Comparison of ENCODE assay signal across 8 cellular contexts in genomic region chr1:231418741-231419107, GRCh38. TPM values are rescaled to one million over a fixed set of nuclear protein-coding genes. Genes with fewer than 3 reads are reported as not detected.
DNase-seq lines count a peak whose midpoint lies in the region; ATAC-seq, FAIRE-seq and TF ChIP-seq lines count a peak whose summit lies in the region.

No MANE protein-coding gene starts in this region.

- ATAC-seq in CD8-positive, alpha-beta T cell = no peak
- no peak for ATAC-seq in pancreas
- ATAC-seq in left lung = no peak
- no peak for ATAC-seq in GM18867 (IDR thresholded peaks at IDR 0.05; ENCODE audit: unreplicated experiment)
- no peak for ATAC-seq in HG02623 (IDR thresholded peaks at IDR 0.05; ENCODE audit: unreplicated experiment)

- no peak overlapping the region for H3K27ac ChIP-seq in CD8-positive, alpha-beta T cell (ENCODE audit: low read depth, low read length)
- H3K27ac ChIP-seq in OCI-LY3 (ENCODE audit: low read length) (no peak overlapping the region), pancreas (peak overlapping the region in 1 of 4 donors; percentile 98), left lung (peak overlapping the region in 1 of 2 donors; percentile 95)

- POLR2A ChIA-PET in CD8-positive, alpha-beta T cell (lab: Charles Lee) = no interaction called here

- peaks cover 17% of the 10 kb centered on the region for H3K36me3 Mint-ChIP-seq in CD8-positive, alpha-beta T cell
- H3K36me3 Mint-ChIP-seq in endothelial cell (ENCODE audit: low read depth, unreplicated experiment) = peaks cover 14% of the 10 kb centered on the region

- peaks cover 60% of the 10 kb centered on the region for H3K4me1 ChIP-seq in CD8-positive, alpha-beta T cell (ENCODE audit: insufficient read depth, low read length)
- peaks cover 39% of the 10 kb centered on the region for H3K4me1 ChIP-seq in OCI-LY3 (ENCODE audit: low read length)
- peaks cover 4 to 52% (median 35%) of the 10 kb centered on the region in 3 donors for H3K4me1 ChIP-seq in pancreas
- H3K4me1 ChIP-seq in left lung = peaks cover 16 to 69% of the 10 kb centered on the region in 2 donors

- peaks cover 69% of the 10 kb centered on the region for H4K20me1 ChIP-seq in OCI-LY3 (ENCODE audit: insufficient read depth, low read length)

- no peaks in the 10 kb centered on the region for H3K27me3 Mint-ChIP-seq in CD8-positive, alpha-beta T cell (ENCODE audit: low read depth)
- H3K27me3 Mint-ChIP-seq in endothelial cell (ENCODE audit: unreplicated experiment) = peaks cover 16% of the 10 kb centered on the region

- 15 to 16% methylated on average over 4 of the region's 4 CpGs for WGBS in pancreas, 2 donors

- intact Hi-C loops in CD8-positive, alpha-beta T cell (cut with DNase I, micrococcal nuclease) = loop anchor here (2.0 to 5.0 kb wide), 2 partner anchors 14 to 184 kb away; no protein-coding TSS in a partner anchor
- intact Hi-C loops in pancreas (cut with DNase I) (loop anchor here in 1 of 3 donors (10.0 kb wide), 1 partner anchor 54 kb away; no protein-coding TSS in a partner anchor), left lung (cut with DNase I) (no loop called here)

- no peak for TF ChIP-seq CTCF in CD8-positive, alpha-beta T cell (IDR thresholded peaks at IDR 0.05)
- TF ChIP-seq CTCF in OCI-LY3 (IDR thresholded peaks at IDR 0.05; ENCODE audit: low read depth, low read length) (no peak), endothelial cell (IDR thresholded peaks at IDR 0.05; ENCODE audit: unreplicated experiment) (no peak), pancreas (IDR thresholded peaks at IDR 0.05) (no peak), left lung (IDR thresholded peaks at IDR 0.05) (no peak)

- H3K4me3 ChIP-seq in CD8-positive, alpha-beta T cell (ENCODE audit: low read depth, low read length) = peak overlapping the region; percentile 6
- H3K4me3 ChIP-seq in OCI-LY3 (ENCODE audit: low read length) = peak overlapping the region; percentile 84
- peak overlapping the region; percentile 2 to 84 (median 78) for H3K4me3 ChIP-seq in pancreas
- peak overlapping the region in 1 of 2 donors; percentile 77 for H3K4me3 ChIP-seq in left lung

- peak overlapping the region; percentile 95 for H3K4me3 Mint-ChIP-seq in CD8-positive, alpha-beta T cell
- peak overlapping the region; percentile 97 for H3K4me3 Mint-ChIP-seq in endothelial cell (ENCODE audit: unreplicated experiment)

- peaks cover 71% of the 10 kb centered on the region for H3K4me1 Mint-ChIP-seq in CD8-positive, alpha-beta T cell (ENCODE audit: low read depth)
- peaks cover 41% of the 10 kb centered on the region for H3K4me1 Mint-ChIP-seq in endothelial cell (ENCODE audit: unreplicated experiment)

- no peaks in the 10 kb centered on the region for H3K9me3 ChIP-seq in CD8-positive, alpha-beta T cell (ENCODE audit: low read length)
- H3K9me3 ChIP-seq in OCI-LY3 (ENCODE audit: insufficient read depth, low read length) (no peaks in the 10 kb centered on the region), pancreas (no peaks in the 10 kb centered on the region), left lung (no peaks in the 10 kb centered on the region)

- H2AFZ ChIP-seq in OCI-LY3 (ENCODE audit: low read depth, low read length) = no peak overlapping the region

- FAIRE-seq in pancreas (lab: Jason Lieb, UNC) = no peak

- no peak for DNase-seq in CD8-positive, alpha-beta T cell
- DNase-seq in endothelial cell (ENCODE audit: low spot score) = no peak
- no peak for DNase-seq in pancreas
- no peak for DNase-seq in SKM-1 (lab: John Stamatoyannopoulos, UW; ENCODE audit: unreplicated experiment)
- no peak for DNase-seq in left lung

- H3K9me3 Mint-ChIP-seq in CD8-positive, alpha-beta T cell = no peaks in the 10 kb centered on the region
- no peaks in the 10 kb centered on the region for H3K9me3 Mint-ChIP-seq in endothelial cell (ENCODE audit: unreplicated experiment)

- H3K27ac Mint-ChIP-seq in CD8-positive, alpha-beta T cell = no peak overlapping the region
- H3K27ac Mint-ChIP-seq in endothelial cell (ENCODE audit: unreplicated experiment) = peak overlapping the region; percentile 61

- CTCF ChIA-PET in CD8-positive, alpha-beta T cell (lab: Charles Lee) = interaction anchor here (1.2 to 2.6 kb wide), 3 partner anchors 57 to 81 kb away, joined by 3 to 10 read pairs (median 3); partner anchors contain the start of genes EXOC8 and SPRTN

- H3K79me2 ChIP-seq in OCI-LY3 (ENCODE audit: low read length) = peaks cover 78% of the 10 kb centered on the region

- no peak overlapping the region for H3K9ac ChIP-seq in OCI-LY3 (ENCODE audit: low read length)

- H3K36me3 ChIP-seq in CD8-positive, alpha-beta T cell (ENCODE audit: insufficient read depth, low read length) = no peaks in the 10 kb centered on the region
- peaks cover 31% of the 10 kb centered on the region for H3K36me3 ChIP-seq in OCI-LY3 (replicated peaks; ENCODE audit: low read depth, low read length)
- H3K36me3 ChIP-seq in pancreas = no peaks in the 10 kb centered on the region
- no peaks in the 10 kb centered on the region for H3K36me3 ChIP-seq in left lung

- no peaks in the 10 kb centered on the region for H3K27me3 ChIP-seq in CD8-positive, alpha-beta T cell (ENCODE audit: insufficient read depth, low read length)
- H3K27me3 ChIP-seq in OCI-LY3 (ENCODE audit: low read depth, low read length) (0 out of 2 replicates have a peak, but pooled peaks cover 6% of the 10 kb centered on the region), pancreas (no peaks in the 10 kb centered on the region), left lung (no peaks in the 10 kb centered on the region)

- peak overlapping the region; percentile 88 for H3K4me2 ChIP-seq in OCI-LY3 (ENCODE audit: low read length)

RNA-seq across cellular contexts. Expression of gene EGLN1, which starts 3.4 kb away (rescaled TPM):
- 10 to 100 TPM in 1 of 2 experiments, 1 to 10 TPM in 1; 8.5 to 12.2 TPM for total RNA-seq in CD8-positive, alpha-beta T cell
- total RNA-seq in endothelial cell (ENCODE audit: unreplicated experiment) = 30.8 TPM
- total RNA-seq in pancreas = 10 to 100 TPM; 14.0 to 27.0 (median 19.6) TPM
- polyA plus RNA-seq in pancreas = 1 to 10 TPM; 6.8 to 10.0 TPM
- total RNA-seq in left lung = 10 to 100 TPM; 19.4 to 25.2 TPM

Comparison
In these comparisons a context has a peak if more than half of its experiments do, and no peak if none do; other contexts are left out.
1. intact Hi-C loops: an anchor here in CD8-positive, alpha-beta T cell (2.0 to 5.0 kb wide); none called in left lung.